In the genomic region with DNA sequence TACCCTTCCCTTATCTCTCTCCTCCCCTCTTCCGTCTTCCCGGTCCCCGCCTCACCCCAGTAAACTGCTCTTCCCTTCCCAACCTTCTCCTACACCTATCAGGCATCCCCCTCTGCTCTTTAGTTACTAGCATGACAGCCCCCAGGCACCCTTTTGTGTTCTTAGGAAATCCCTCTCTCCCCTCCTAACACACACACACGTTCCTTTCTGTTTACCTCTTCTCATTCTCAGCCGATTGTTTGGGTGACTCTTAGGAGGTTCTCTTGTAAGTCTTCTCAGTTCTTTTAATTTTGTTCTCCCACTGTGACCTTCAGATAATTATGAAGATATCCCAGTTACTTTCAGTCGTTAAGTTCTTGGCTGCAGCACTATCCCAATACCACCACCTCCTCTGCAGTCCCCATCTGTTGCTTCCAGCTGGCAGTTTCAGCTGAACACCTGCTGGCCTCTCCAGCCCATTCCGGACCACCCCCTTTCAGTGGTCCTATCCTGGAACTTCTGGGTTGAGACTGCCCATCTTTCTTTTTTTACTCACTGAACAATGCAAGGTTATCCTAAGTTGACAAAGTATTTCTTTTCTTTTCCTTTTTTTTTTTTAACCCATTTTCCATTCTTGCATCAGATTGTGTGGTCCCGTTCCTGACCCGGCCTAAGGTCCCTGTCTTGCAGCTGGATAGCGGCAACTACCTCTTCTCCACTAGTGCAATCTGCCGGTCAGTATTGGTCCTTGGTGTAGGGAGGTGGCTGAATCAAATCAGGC, we compare ENCODE assay signal across 8 cellular contexts. TPM values are rescaled to one million over a fixed set of nuclear protein-coding genes. Genes with fewer than 3 reads are reported as not detected.
DNase-seq lines count a peak whose midpoint lies in the region; ATAC-seq, FAIRE-seq and TF ChIP-seq lines count a peak whose summit lies in the region.

No MANE protein-coding gene starts in this region.

- intact Hi-C loops in Right ventricle myocardium inferior (cut with DNase I) = loop anchor here (2.0 to 5.0 kb wide), 2 partner anchors 32 to 59 kb away; a partner anchor contains a TSS

- no peaks in the 10 kb centered on the region for H3K27me3 Mint-ChIP-seq in activated naive CD8-positive, alpha-beta T cell

- H3K27me3 ChIP-seq in cardiac muscle cell (no peaks in the 10 kb centered on the region), keratinocyte (ENCODE audit: control insufficient read depth, extremely low read depth, insufficient read depth, low read length) (no peaks in the 10 kb centered on the region), thymus (ENCODE audit: control insufficient read depth, insufficient read depth) (no peaks in the 10 kb centered on the region)

- H3K4me3 ChIP-seq in cardiac muscle cell = peak overlapping the region; percentile 98
- H3K4me3 ChIP-seq in keratinocyte (ENCODE audit: control insufficient read depth in 2 of 3, extremely low read depth in 1 of 3, insufficient read depth in 2 of 3, low read depth in 1 of 3, low read length in 3 of 3) = peak overlapping the region; percentile 81 to 99 (median 96)
- peak overlapping the region; percentile 64 for H3K4me3 ChIP-seq in thymus (ENCODE audit: low read length)

- TF ChIP-seq CTCF in cardiac muscle cell (IDR thresholded peaks at IDR 0.05; ENCODE audit: low read depth, low read length) = no peak
- no peak for TF ChIP-seq CTCF in keratinocyte (optimal IDR thresholded peaks at IDR 0.05 in 1 of 3, IDR thresholded peaks at IDR 0.05 in 1 of 3, conservative IDR thresholded peaks at IDR 0.05 in 1 of 3; ENCODE audit: extremely low read depth in 1 of 3, insufficient read depth in 2 of 3, low read length in 3 of 3)

- dilution Hi-C loops in keratinocyte (cut with MboI; ENCODE audit: extremely low pct_ligation_motif_present, low sequenced_read_pairs) = no loop called here

- ATAC-seq in Right ventricle myocardium inferior (no peak), HG02678 (IDR thresholded peaks at IDR 0.05; ENCODE audit: unreplicated experiment) (no peak)

- H3K9me3 ChIP-seq in cardiac muscle cell (ENCODE audit: low read depth) (no peaks in the 10 kb centered on the region), keratinocyte (ENCODE audit: control insufficient read depth, low read depth, low read length) (no peaks in the 10 kb centered on the region), thymus (ENCODE audit: control insufficient read depth) (no peaks in the 10 kb centered on the region)

- H3K9ac ChIP-seq in keratinocyte (ENCODE audit: control insufficient read depth, extremely low read depth, insufficient read depth, low read length) = peak overlapping the region; percentile 94

- H3K4me2 ChIP-seq in keratinocyte (ENCODE audit: control insufficient read depth, extremely low read depth, insufficient read depth, low read depth, low read length) = peak overlapping the region; percentile 85

- H3K36me3 Mint-ChIP-seq in activated naive CD8-positive, alpha-beta T cell = peaks cover 17% of the 10 kb centered on the region

- H3K4me1 Mint-ChIP-seq in activated naive CD8-positive, alpha-beta T cell (ENCODE audit: low read depth) = peaks cover 28% of the 10 kb centered on the region

- peak overlapping the region; percentile 87 for H2AFZ ChIP-seq in keratinocyte (ENCODE audit: control insufficient read depth, low read length)

- DNase-seq in cardiac muscle cell (ENCODE audit: low read depth in 1 of 2, low spot score in 1 of 2) (no peak), Right ventricle myocardium inferior (ENCODE audit: missing footprints) (no peak), keratinocyte (ENCODE audit: low read depth, low spot score) (no peak), SHP77 (lab: John Stamatoyannopoulos, UW) (no peak), NCI-H774 (lab: John Stamatoyannopoulos, UW) (no peak)

- no peaks in the 10 kb centered on the region for H4K20me1 ChIP-seq in keratinocyte (ENCODE audit: control insufficient read depth, extremely low read depth, insufficient read depth, low read length)

- peak overlapping the region; percentile 98 for H3K27ac Mint-ChIP-seq in activated naive CD8-positive, alpha-beta T cell

- H3K36me3 ChIP-seq in cardiac muscle cell = peaks cover 19% of the 10 kb centered on the region
- peaks cover 22 to 25% of the 10 kb centered on the region in 2 experiments for H3K36me3 ChIP-seq in keratinocyte (ENCODE audit: control insufficient read depth in 2 of 2, extremely low read depth in 1 of 2, insufficient read depth in 2 of 2, low read length in 2 of 2)
- H3K36me3 ChIP-seq in thymus (ENCODE audit: control insufficient read depth, insufficient read depth) = peaks cover 35% of the 10 kb centered on the region

- H3K27ac ChIP-seq in cardiac muscle cell = peak overlapping the region; percentile 75
- H3K27ac ChIP-seq in keratinocyte (ENCODE audit: control insufficient read depth, insufficient read depth, low read length) = peak overlapping the region; percentile 87
- H3K27ac ChIP-seq in thymus (ENCODE audit: low read depth) = peak overlapping the region; percentile 26

- H3K79me2 ChIP-seq in keratinocyte (ENCODE audit: control insufficient read depth, insufficient read depth, low read length) = peaks cover 28% of the 10 kb centered on the region

- H3K4me1 ChIP-seq in cardiac muscle cell (ENCODE audit: low read depth) (peaks cover 6% of the 10 kb centered on the region), keratinocyte (ENCODE audit: control insufficient read depth, extremely low read depth, insufficient read depth, low read length) (peaks cover 9% of the 10 kb centered on the region), thymus (ENCODE audit: control insufficient read depth, insufficient read depth, low read length) (peaks cover 8% of the 10 kb centered on the region)

- no peaks in the 10 kb centered on the region for H3K9me3 Mint-ChIP-seq in activated naive CD8-positive, alpha-beta T cell (ENCODE audit: low read depth)

- FAIRE-seq in keratinocyte (lab: Jason Lieb, UNC) = no peak

- 41% methylated on average over 11 of the region's 11 CpGs for WGBS in thymus

- H3K4me3 Mint-ChIP-seq in activated naive CD8-positive, alpha-beta T cell = peak overlapping the region; percentile 90

- no peaks in the 10 kb centered on the region for H3K9me1 ChIP-seq in keratinocyte (ENCODE audit: control insufficient read depth, extremely low read depth, insufficient read depth, low read length)

RNA-seq across cellular contexts. Expression of a gene that starts 0.7 kb away (rescaled TPM):
- 76.7 and 333 TPM in 2 replicates for total RNA-seq in cardiac muscle cell
- polyA plus RNA-seq in cardiac muscle cell = 153 and 190 TPM in 2 replicates
- 89.7 TPM for total RNA-seq in Right ventricle myocardium inferior
- polyA plus RNA-seq in keratinocyte = 92.9 to 137 TPM (median 125 TPM) in 3 replicates
- polyA plus RNA-seq in keratinocyte (2011; ENCODE audit: low read depth) = 431 TPM
- polyA plus RNA-seq in keratinocyte (2011; cell fraction: cytosol; rRNA removed) = 75.5 and 77.5 TPM in 2 replicates
- polyA plus RNA-seq in keratinocyte (2011; cell fraction: nucleus; rRNA removed) = 293 and 319 TPM in 2 replicates
- polyA plus RNA-seq in keratinocyte (2012; ENCODE audit: low replicate concordance) = 156 and 206 TPM in 2 replicates
- polyA minus RNA-seq in keratinocyte = 137 to 250 TPM (median 138 TPM) in 3 replicates
- 118 TPM for polyA minus RNA-seq in keratinocyte (2011; cell fraction: cytosol; rRNA and poly(A)+ RNA removed)
- 95.4 and 107 TPM in 2 replicates for polyA minus RNA-seq in keratinocyte (2011; cell fraction: nucleus; rRNA and poly(A)+ RNA removed)
- polyA plus RNA-seq in thymus = 117 TPM

RNA-seq across cellular contexts. Expression of a gene that starts 8.9 kb away (rescaled TPM):
- total RNA-seq in cardiac muscle cell (0.07 and 2.3 TPM in 2 replicates), Right ventricle myocardium inferior (6.4 TPM)
- polyA plus RNA-seq in cardiac muscle cell (0.61 TPM in 1 of 2 replicates, not detected in the other), keratinocyte (0.15 TPM in 1 of 3 replicates, not detected in the others), thymus (165 TPM)
- polyA plus RNA-seq in keratinocyte (2011; ENCODE audit: low read depth) = not detected
- not detected in 2 replicates for polyA plus RNA-seq in keratinocyte (2011; cell fraction: cytosol; rRNA removed)
- polyA plus RNA-seq in keratinocyte (2011; cell fraction: nucleus; rRNA removed) = not detected in 2 replicates
- not detected in 2 replicates for polyA plus RNA-seq in keratinocyte (2012; ENCODE audit: low replicate concordance)
- not detected in 3 replicates for polyA minus RNA-seq in keratinocyte
- not detected for polyA minus RNA-seq in keratinocyte (2011; cell fraction: cytosol; rRNA and poly(A)+ RNA removed)
- polyA minus RNA-seq in keratinocyte (2011; cell fraction: nucleus; rRNA and poly(A)+ RNA removed) = not detected in 2 replicates

RNA-seq across cellular contexts. Expression of a gene that starts 29.0 kb away (rescaled TPM):
- total RNA-seq in cardiac muscle cell (0.67 and 7.3 TPM in 2 replicates), Right ventricle myocardium inferior (0.92 TPM)
- polyA plus RNA-seq in cardiac muscle cell (0.79 TPM in 1 of 2 replicates, not detected in the other), keratinocyte (1.0 to 1.4 TPM (median 1.2 TPM) in 3 replicates), thymus (0.71 TPM)
- not detected for polyA plus RNA-seq in keratinocyte (2011; ENCODE audit: low read depth)
- 0.17 and 0.70 TPM in 2 replicates for polyA plus RNA-seq in keratinocyte (2011; cell fraction: cytosol; rRNA removed)
- polyA plus RNA-seq in keratinocyte (2011; cell fraction: nucleus; rRNA removed) = 1.1 and 3.4 TPM in 2 replicates
- 0.07 and 2.9 TPM in 2 replicates for polyA plus RNA-seq in keratinocyte (2012; ENCODE audit: low replicate concordance)
- 0.49 to 8.1 TPM (median 2.0 TPM) in 3 replicates for polyA minus RNA-seq in keratinocyte
- not detected for polyA minus RNA-seq in keratinocyte (2011; cell fraction: cytosol; rRNA and poly(A)+ RNA removed)
- 0.21 and 1.4 TPM in 2 replicates for polyA minus RNA-seq in keratinocyte (2011; cell fraction: nucleus; rRNA and poly(A)+ RNA removed)

RNA-seq across cellular contexts. Expression of a gene that starts 31.7 kb away (rescaled TPM):
- 30.2 and 44.2 TPM in 2 replicates for total RNA-seq in cardiac muscle cell
- 33.8 and 51.3 TPM in 2 replicates for polyA plus RNA-seq in cardiac muscle cell
- total RNA-seq in Right ventricle myocardium inferior = 19.2 TPM
- 7.8 to 25.6 TPM (median 23.6 TPM) in 3 replicates for polyA plus RNA-seq in keratinocyte
- 50.2 TPM for polyA plus RNA-seq in keratinocyte (2011; ENCODE audit: low read depth)
- 11.4 and 13.0 TPM in 2 replicates for polyA plus RNA-seq in keratinocyte (2011; cell fraction: cytosol; rRNA removed)
- 38.4 and 40.9 TPM in 2 replicates for polyA plus RNA-seq in keratinocyte (2011; cell fraction: nucleus; rRNA removed)
- polyA plus RNA-seq in keratinocyte (2012; ENCODE audit: low replicate concordance) = 5.9 and 87.6 TPM in 2 replicates
- polyA minus RNA-seq in keratinocyte = 1.8 to 9.1 TPM (median 3.2 TPM) in 3 replicates
- 3.8 TPM for polyA minus RNA-seq in keratinocyte (2011; cell fraction: cytosol; rRNA and poly(A)+ RNA removed)
- polyA minus RNA-seq in keratinocyte (2011; cell fraction: nucleus; rRNA and poly(A)+ RNA removed) = 6.5 and 14.2 TPM in 2 replicates
- 43.4 TPM for polyA plus RNA-seq in thymus

RNA-seq across cellular contexts. Expression of a gene that starts 33.5 kb away (rescaled TPM):
- total RNA-seq in cardiac muscle cell (0.25 and 0.74 TPM in 2 replicates), Right ventricle myocardium inferior (not detected)
- polyA plus RNA-seq in cardiac muscle cell (0.23 TPM in 1 of 2 replicates, not detected in the other), keratinocyte (not detected in 3 replicates), thymus (0.14 TPM)
- polyA plus RNA-seq in keratinocyte (2011; ENCODE audit: low read depth) = not detected
- polyA plus RNA-seq in keratinocyte (2011; cell fraction: cytosol; rRNA removed) = not detected in 2 replicates
- 0.48 TPM in 1 of 2 replicates, not detected in the other for polyA plus RNA-seq in keratinocyte (2011; cell fraction: nucleus; rRNA removed)
- 0.15 and 0.17 TPM in 2 replicates for polyA plus RNA-seq in keratinocyte (2012; ENCODE audit: low replicate concordance)
- polyA minus RNA-seq in keratinocyte = not detected in 3 replicates
- polyA minus RNA-seq in keratinocyte (2011; cell fraction: cytosol; rRNA and poly(A)+ RNA removed) = not detected
- not detected in 2 replicates for polyA minus RNA-seq in keratinocyte (2011; cell fraction: nucleus; rRNA and poly(A)+ RNA removed)

Comparison
In these comparisons a context has a peak if more than half of its experiments do, and no peak if none do; other contexts are left out.
1. H3K27ac ChIP-seq: peak in every context shown above with its lines; median percentile 87 in keratinocyte; 75 in cardiac muscle cell; 26 in thymus.
2. RNA of a gene that starts 8.9 kb away (polyA plus RNA-seq): 165 TPM in thymus (single experiment); 0.15 TPM in keratinocyte and 0.61 TPM in cardiac muscle cell; every median in the first group is over 100 times any median in the second.
3. Peak in every context shown above with its lines, with median percentiles within 50 percentile points of each other: H3K4me3 ChIP-seq.